In the genomic region with DNA sequence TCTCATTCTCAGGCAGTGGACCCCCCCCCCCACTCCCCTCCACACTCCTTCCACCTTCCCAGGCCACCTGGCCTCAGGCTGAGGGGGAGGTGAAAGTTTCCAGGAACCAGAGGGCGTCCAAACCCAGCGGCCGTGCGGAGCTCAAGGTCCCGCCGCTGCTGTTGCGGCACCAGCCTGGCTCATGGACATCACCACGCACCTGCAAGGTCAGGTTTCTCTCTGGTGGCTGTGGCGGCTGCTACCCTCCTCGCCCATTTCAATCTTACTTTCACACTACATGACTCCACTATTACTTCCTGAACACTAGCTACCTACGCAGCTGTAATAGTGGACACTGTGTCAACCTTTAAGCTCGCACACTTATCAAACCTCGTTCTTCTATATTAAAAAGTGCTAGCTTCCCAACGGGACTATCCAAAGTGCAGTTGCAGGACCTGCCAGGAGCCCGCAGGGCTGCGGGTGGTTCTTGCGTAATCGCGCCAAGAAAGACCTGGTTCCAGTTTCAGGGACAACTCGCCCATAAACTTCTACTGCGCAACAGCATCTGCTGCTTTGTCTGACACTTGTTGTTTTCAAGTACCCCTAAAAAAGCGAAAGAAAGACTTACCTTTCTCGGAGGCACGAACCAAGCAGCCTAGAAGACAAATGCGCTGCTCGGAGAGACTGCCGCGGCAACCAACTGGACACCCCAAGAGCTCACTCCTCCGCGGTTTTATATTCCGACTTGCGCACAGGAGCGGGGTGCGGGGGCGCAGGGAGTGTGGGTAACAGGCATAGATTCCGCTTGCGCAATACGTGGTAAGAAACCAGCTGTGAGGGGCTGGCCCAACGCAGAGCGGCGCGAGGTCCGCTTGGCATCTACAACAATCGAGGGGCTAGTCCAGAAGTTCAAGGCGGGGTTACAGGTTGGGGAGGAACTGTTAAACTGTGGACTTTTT, we compare ENCODE assay signal across 9 cellular contexts. TPM values are rescaled to one million over a fixed set of nuclear protein-coding genes. Genes with fewer than 3 reads are reported as not detected.
DNase-seq lines count a peak whose midpoint lies in the region; ATAC-seq and TF ChIP-seq lines count a peak whose summit lies in the region.
"Had no signal": no experiment of that assay in that cellular context is flagged by ENCODE, and none has a peak within 500 bp of the region (broad histone marks: within the 10 kb centered on the region; RNA-seq: fewer than 3 reads in every experiment).

A gene with protein sequence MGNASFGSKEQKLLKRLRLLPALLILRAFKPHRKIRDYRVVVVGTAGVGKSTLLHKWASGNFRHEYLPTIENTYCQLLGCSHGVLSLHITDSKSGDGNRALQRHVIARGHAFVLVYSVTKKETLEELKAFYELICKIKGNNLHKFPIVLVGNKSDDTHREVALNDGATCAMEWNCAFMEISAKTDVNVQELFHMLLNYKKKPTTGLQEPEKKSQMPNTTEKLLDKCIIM (minus strand): TSS at position 687 of the 938 bp plus-strand sequence. CDS start 3,330 bp downstream, outside the sequence.

- no peak within 1 kb of the TSS for H3K27ac Mint-ChIP-seq in activated T-cell treated with anti-CD3 and anti-CD28 coated beads, Interleukin-2, amount 50 U/mL, for 72 hours
- no peak within 1 kb of the TSS for H3K27ac Mint-ChIP-seq in activated T-cell treated with anti-CD3 and anti-CD28 coated beads, Interleukin-2, amount 50 U/mL, for 24 hours
- H3K27ac Mint-ChIP-seq in activated CD4-positive, alpha-beta memory T cell treated with anti-CD3 and anti-CD28 coated beads, Interleukin-2, amount 10 ng/mL, durations not matched to agents 7 days and 5 days = no peak within 1 kb of the TSS
- H3K27ac Mint-ChIP-seq: CD4-positive, CD25-positive, alpha-beta regulatory T cell had no signal

- no peaks in the 10 kb centered on the region for H3K4me1 ChIP-seq in muscle layer of colon (ENCODE audit: insufficient read depth, low read length)

- POLR2A ChIA-PET in activated CD4-positive, alpha-beta memory T cell treated with anti-CD3 and anti-CD28 coated beads, Interleukin-2, amount 10 ng/mL, durations not matched to agents 7 days and 5 days (lab: Charles Lee) = no interaction called here

- H3K9ac ChIP-seq in muscle layer of colon (ENCODE audit: low read length) = no peak within 1 kb of the TSS

- peaks cover 47% of the 10 kb centered on the region for H3K27me3 Mint-ChIP-seq in activated T-cell treated with anti-CD3 and anti-CD28 coated beads, Interleukin-2, amount 50 U/mL, for 72 hours (ENCODE audit: low read depth)
- peaks cover 33% of the 10 kb centered on the region for H3K27me3 Mint-ChIP-seq in activated T-cell treated with anti-CD3 and anti-CD28 coated beads, Interleukin-2, amount 50 U/mL, for 24 hours
- H3K27me3 Mint-ChIP-seq in activated CD4-positive, alpha-beta memory T cell treated with anti-CD3 and anti-CD28 coated beads, Interleukin-2, amount 10 ng/mL, durations not matched to agents 7 days and 5 days = peaks cover 23% of the 10 kb centered on the region

- H3K27me3 ChIP-seq in muscle layer of colon (ENCODE audit: control insufficient read depth in 1 of 2, insufficient read depth in 2 of 2, low read length in 2 of 2) = no peaks in the 10 kb centered on the region

- no peaks in the 10 kb centered on the region for H3K36me3 ChIP-seq in muscle layer of colon (ENCODE audit: insufficient read depth, low read length)

- H3K4me1 Mint-ChIP-seq in activated T-cell treated with anti-CD3 and anti-CD28 coated beads, Interleukin-2, amount 50 U/mL, for 72 hours (ENCODE audit: low read depth) = peaks cover 4% of the 10 kb centered on the region
- H3K4me1 Mint-ChIP-seq in activated T-cell treated with anti-CD3 and anti-CD28 coated beads, Interleukin-2, amount 50 U/mL, for 24 hours (ENCODE audit: low read depth) = peaks cover 3% of the 10 kb centered on the region
- H3K4me1 Mint-ChIP-seq in activated CD4-positive, alpha-beta memory T cell treated with anti-CD3 and anti-CD28 coated beads, Interleukin-2, amount 10 ng/mL, durations not matched to agents 7 days and 5 days = no peaks in the 10 kb centered on the region

- peaks cover 0 to 2% of the 10 kb centered on the region in 2 donors for H3K9me3 Mint-ChIP-seq in activated T-cell treated with anti-CD3 and anti-CD28 coated beads, Interleukin-2, amount 50 U/mL, for 72 hours
- H3K9me3 Mint-ChIP-seq in activated T-cell treated with anti-CD3 and anti-CD28 coated beads, Interleukin-2, amount 50 U/mL, for 24 hours = no peaks in the 10 kb centered on the region
- H3K9me3 Mint-ChIP-seq in activated CD4-positive, alpha-beta memory T cell treated with anti-CD3 and anti-CD28 coated beads, Interleukin-2, amount 10 ng/mL, durations not matched to agents 7 days and 5 days = no peaks in the 10 kb centered on the region

- peak; percentile 31 to 41 for ATAC-seq in activated T-cell treated with anti-CD3 and anti-CD28 coated beads, Interleukin-2, amount 50 U/mL, for 72 hours (replicated peaks in 1 of 2)

- no peak within 1 kb of the TSS for H3K27ac ChIP-seq in muscle layer of colon (ENCODE audit: low read depth, low read length)

- CTCF ChIA-PET in activated CD4-positive, alpha-beta memory T cell treated with anti-CD3 and anti-CD28 coated beads, Interleukin-2, amount 10 ng/mL, durations not matched to agents 7 days and 5 days (lab: Charles Lee) = no interaction called here

- H3K36me3 Mint-ChIP-seq in activated T-cell treated with anti-CD3 and anti-CD28 coated beads, Interleukin-2, amount 50 U/mL, for 72 hours (ENCODE audit: insufficient read depth in 2 of 2) = no peaks in the 10 kb centered on the region
- H3K36me3 Mint-ChIP-seq in activated T-cell treated with anti-CD3 and anti-CD28 coated beads, Interleukin-2, amount 50 U/mL, for 24 hours (ENCODE audit: low read depth) = no peaks in the 10 kb centered on the region
- no peaks in the 10 kb centered on the region for H3K36me3 Mint-ChIP-seq in activated CD4-positive, alpha-beta memory T cell treated with anti-CD3 and anti-CD28 coated beads, Interleukin-2, amount 10 ng/mL, durations not matched to agents 7 days and 5 days (ENCODE audit: low read depth)
- H3K36me3 Mint-ChIP-seq: CD4-positive, CD25-positive, alpha-beta regulatory T cell had no signal

- DNase-seq in activated T-cell treated with anti-CD3 and anti-CD28 coated beads, Interleukin-2, amount 50 U/mL, for 72 hours = peak; percentile 15 to 18
- no peak for DNase-seq in activated T-cell treated with anti-CD3 and anti-CD28 coated beads, Interleukin-2, amount 50 U/mL, for 24 hours
- DNase-seq in epithelial cell of proximal tubule (ENCODE audit: low read depth) (peak; percentile 13), T-helper 9 cell (no peak), Ammon's horn (ENCODE audit: low spot score) (no peak), activated gamma-delta T cell treated with Interleukin-2 at 50 U/mL for 16 hours (no peak)
- DNase-seq in activated CD4-positive, alpha-beta memory T cell treated with anti-CD3 and anti-CD28 coated beads, Interleukin-2, amount 10 ng/mL, durations not matched to agents 7 days and 5 days = no peak
- DNase-seq: CD4-positive, CD25-positive, alpha-beta regulatory T cell had no signal

- TF ChIP-seq CTCF in epithelial cell of proximal tubule (conservative IDR thresholded peaks at IDR 0.05; ENCODE audit: low read depth, low read length) = no peak

- H3K4me3 ChIP-seq in epithelial cell of proximal tubule (ENCODE audit: low read depth, low read length) (peak within 1 kb of the TSS; percentile 62), muscle layer of colon (ENCODE audit: low read depth in 1 of 2, low read length in 2 of 2) (peak within 1 kb of the TSS; percentile 16 to 39)

- no peaks in the 10 kb centered on the region for H3K9me3 ChIP-seq in muscle layer of colon (ENCODE audit: low read length)

- peak within 1 kb of the TSS; percentile 67 to 81 for H3K4me3 Mint-ChIP-seq in activated T-cell treated with anti-CD3 and anti-CD28 coated beads, Interleukin-2, amount 50 U/mL, for 72 hours
- no peak within 1 kb of the TSS for H3K4me3 Mint-ChIP-seq in activated T-cell treated with anti-CD3 and anti-CD28 coated beads, Interleukin-2, amount 50 U/mL, for 24 hours
- no peak within 1 kb of the TSS for H3K4me3 Mint-ChIP-seq in activated CD4-positive, alpha-beta memory T cell treated with anti-CD3 and anti-CD28 coated beads, Interleukin-2, amount 10 ng/mL, durations not matched to agents 7 days and 5 days
- H3K4me3 Mint-ChIP-seq: CD4-positive, CD25-positive, alpha-beta regulatory T cell had no signal

RNA-seq across cellular contexts. Expression of the gene that starts here (rescaled TPM):
- total RNA-seq in activated T-cell treated with anti-CD3 and anti-CD28 coated beads, Interleukin-2, amount 50 U/mL, for 72 hours = 1 to 10 TPM in 1 of 2 donors, under 1 TPM in 1; 0.72 to 1.0 TPM
- 2.1 TPM in 1 of 2 replicates, not detected in the other for total RNA-seq in epithelial cell of proximal tubule
- total RNA-seq in activated CD4-positive, alpha-beta memory T cell treated with anti-CD3 and anti-CD28 coated beads, Interleukin-2, amount 10 ng/mL, durations not matched to agents 7 days and 5 days = not detected
- total RNA-seq: CD4-positive, CD25-positive, alpha-beta regulatory T cell had no signal

Comparison
In these comparisons a context has a peak if more than half of its experiments do, and no peak if none do; other contexts are left out.
1. DNase-seq: peak in activated T-cell treated with anti-CD3 and anti-CD28 coated beads, Interleukin-2, amount 50 U/mL, for 72 hours (2 of 2) and epithelial cell of proximal tubule (single experiment); none in activated T-cell treated with anti-CD3 and anti-CD28 coated beads, Interleukin-2, amount 50 U/mL, for 24 hours (single experiment), T-helper 9 cell (single experiment), Ammon's horn (single experiment), activated gamma-delta T cell treated with Interleukin-2 at 50 U/mL for 16 hours (single experiment) and activated CD4-positive, alpha-beta memory T cell treated with anti-CD3 and anti-CD28 coated beads, Interleukin-2, amount 10 ng/mL, durations not matched to agents 7 days and 5 days (single experiment).
2. H3K4me3 Mint-ChIP-seq: peak in activated T-cell treated with anti-CD3 and anti-CD28 coated beads, Interleukin-2, amount 50 U/mL, for 72 hours (2 of 2); none in activated T-cell treated with anti-CD3 and anti-CD28 coated beads, Interleukin-2, amount 50 U/mL, for 24 hours (single experiment) and activated CD4-positive, alpha-beta memory T cell treated with anti-CD3 and anti-CD28 coated beads, Interleukin-2, amount 10 ng/mL, durations not matched to agents 7 days and 5 days (single experiment).